In genomic region chr1:182972821-182973220, GRCh38 we compare ENCODE assay signal across 1 cellular context.
TF ChIP-seq lines count a peak whose summit lies in the region.

No MANE protein-coding gene starts in this region.

TF ChIP-seq in H1, 55 proteins besides CTCF, POLR2A, EP300 and RAD21:
- TF ChIP-seq CHD1 (IDR thresholded peaks at IDR 0.05; ENCODE audit: low read depth, low read length) = no peak
- no peak for TF ChIP-seq SIRT6 (IDR thresholded peaks at IDR 0.05; ENCODE audit: low read length)
- no peak for TF ChIP-seq EZH2 (IDR thresholded peaks at IDR 0.05; ENCODE audit: low read depth, low read length, severe bottlenecking)
TF ChIP-seq in H1: peak in this region for 0.
